16 cellular contexts compared by ENCODE assay signal in the genomic region with DNA sequence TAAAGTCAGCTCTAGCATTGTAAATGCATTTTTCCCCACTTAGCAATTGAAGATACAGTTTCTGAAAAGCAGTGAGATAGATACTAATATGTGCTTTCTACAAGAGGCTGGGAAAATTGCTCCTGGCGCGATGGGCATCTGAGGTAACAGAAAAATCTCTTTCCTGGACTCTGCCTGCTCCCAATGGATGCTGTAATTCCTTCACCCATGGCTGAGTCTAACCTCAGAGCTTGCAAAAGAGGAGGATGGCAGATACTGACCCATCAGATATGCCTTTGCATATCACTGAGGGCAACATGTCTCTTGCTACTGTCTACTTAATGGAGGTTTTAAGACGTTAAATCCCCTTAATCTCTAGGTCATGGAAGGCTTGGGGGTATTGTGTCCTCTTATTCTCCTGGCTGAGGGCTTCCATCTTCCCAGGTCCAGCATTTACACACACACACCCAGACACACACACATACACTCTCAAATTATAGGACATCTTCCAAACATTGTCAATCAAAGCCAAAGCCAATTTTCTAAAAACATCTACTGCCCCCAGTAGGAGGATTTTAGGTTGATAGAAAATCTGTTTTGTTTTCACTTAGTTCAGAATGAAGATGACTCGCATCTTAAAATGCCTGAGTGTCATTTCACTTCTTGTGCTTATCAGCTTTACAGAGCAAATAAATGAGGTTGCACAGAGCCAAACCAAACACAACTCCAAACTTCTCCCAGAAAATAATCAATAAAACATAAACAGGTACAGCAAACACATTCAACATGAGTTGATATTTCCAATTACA. TPM values are rescaled to one million over a fixed set of nuclear protein-coding genes. Genes with fewer than 3 reads are reported as not detected.
DNase-seq lines count a peak whose midpoint lies in the region; ATAC-seq, FAIRE-seq and TF ChIP-seq lines count a peak whose summit lies in the region.
"Had no signal": no experiment of that assay in that cellular context is flagged by ENCODE, and none has a peak within 500 bp of the region (broad histone marks: within the 10 kb centered on the region; RNA-seq: fewer than 3 reads in every experiment).

No MANE protein-coding gene starts in this region.

- no peaks in the 10 kb centered on the region for H3K9me3 Mint-ChIP-seq in activated T-cell treated with anti-CD3 and anti-CD28 coated beads, Interleukin-2, amount 50 U/mL, for 4 hours
- H3K9me3 Mint-ChIP-seq: activated naive CD4-positive, alpha-beta T cell treated with anti-CD3 and anti-CD28 coated beads, Interleukin-2, amount 10 ng/mL, durations not matched to agents 7 days and 5 days; T-cell had no signal

- H3K36me3 ChIP-seq in pancreas (no peaks in the 10 kb centered on the region), mucosa of descending colon (ENCODE audit: low read depth) (no peaks in the 10 kb centered on the region)
- H3K36me3 ChIP-seq: transverse colon had no signal

- H3K4me1 ChIP-seq in pancreas (peaks cover 0 to 14% (median 4%) of the 10 kb centered on the region in 3 donors), mucosa of descending colon (ENCODE audit: low read depth) (no peaks in the 10 kb centered on the region)
- H3K4me1 ChIP-seq: transverse colon had no signal

- POLR2A ChIA-PET in RWPE1 (lab: Yijun Ruan, JAX; ENCODE audit: low non-redundant PET), result no interaction called here

- TF ChIP-seq CTCF in NB4 (IDR thresholded peaks at IDR 0.05; ENCODE audit: low read depth, low read length) (no peak), pancreas (IDR thresholded peaks at IDR 0.05) (no peak), RWPE1 (conservative IDR thresholded peaks at IDR 0.05; ENCODE audit: low read depth) (no peak), mucosa of descending colon (IDR thresholded peaks at IDR 0.05) (no peak)

- TF ChIP-seq POLR2A in GM12891 (IDR thresholded peaks at IDR 0.05; ENCODE audit: low read depth, low read length) (no peak), NB4 (IDR thresholded peaks at IDR 0.05; ENCODE audit: extremely low read depth, insufficient read length) (no peak)

- H3K4me1 Mint-ChIP-seq in activated T-cell treated with anti-CD3 and anti-CD28 coated beads, Interleukin-2, amount 50 U/mL, for 4 hours (ENCODE audit: low read depth), result no peaks in the 10 kb centered on the region
- H3K4me1 Mint-ChIP-seq: activated naive CD4-positive, alpha-beta T cell treated with anti-CD3 and anti-CD28 coated beads, Interleukin-2, amount 10 ng/mL, durations not matched to agents 7 days and 5 days had no signal

- no peak overlapping the region for H3K4me3 Mint-ChIP-seq in activated T-cell treated with anti-CD3 and anti-CD28 coated beads, Interleukin-2, amount 50 U/mL, for 4 hours
- H3K4me3 Mint-ChIP-seq: activated naive CD4-positive, alpha-beta T cell treated with anti-CD3 and anti-CD28 coated beads, Interleukin-2, amount 10 ng/mL, durations not matched to agents 7 days and 5 days; T-cell had no signal

- H3K27ac ChIP-seq in pancreas (no peak overlapping the region), RWPE1 (no peak overlapping the region)
- H3K27ac ChIP-seq: transverse colon had no signal

- CTCF ChIA-PET in RWPE1 (lab: Yijun Ruan, JAX), result interaction anchor here (0.5 to 1.0 kb wide), 3 partner anchors 28 to 484 kb away, joined by 3 read pairs; no protein-coding TSS in a partner anchor

- ATAC-seq in pancreas (peak; percentile 20 to 87 (median 60)), mucosa of descending colon (no peak), GM19395 (IDR thresholded peaks at IDR 0.05; ENCODE audit: unreplicated experiment) (no peak)
- ATAC-seq in activated T-cell treated with anti-CD3 and anti-CD28 coated beads, Interleukin-2, amount 50 U/mL, for 4 hours, result no peak
- ATAC-seq: T-cell had no signal

- H3K4me3 ChIP-seq in NB4 (ENCODE audit: low read depth, low read length) (no peak overlapping the region), pancreas (no peak overlapping the region), mucosa of descending colon (no peak overlapping the region)
- H3K4me3 ChIP-seq: lung, transverse colon had no signal

- 40 to 46% methylated on average over 4 of the region's 4 CpGs for WGBS in pancreas, 2 donors

- intact Hi-C loops in pancreas (cut with DNase I) (no loop called here), mucosa of descending colon (cut with DNase I, micrococcal nuclease) (no loop called here)

- H3K9me3 ChIP-seq in pancreas (no peaks in the 10 kb centered on the region), mucosa of descending colon (no peaks in the 10 kb centered on the region)
- H3K9me3 ChIP-seq: transverse colon had no signal

- FAIRE-seq in GM12891 (lab: Jason Lieb, UNC) (peak; percentile 47), pancreas (lab: Jason Lieb, UNC) (no peak)
- FAIRE-seq: colon had no signal

- no peaks in the 10 kb centered on the region for H3K27me3 ChIP-seq in pancreas
- H3K27me3 ChIP-seq: transverse colon had no signal

- peaks cover 3% of the 10 kb centered on the region for H3K27me3 Mint-ChIP-seq in activated T-cell treated with anti-CD3 and anti-CD28 coated beads, Interleukin-2, amount 50 U/mL, for 4 hours (ENCODE audit: low read depth)

- H3K36me3 Mint-ChIP-seq in activated T-cell treated with anti-CD3 and anti-CD28 coated beads, Interleukin-2, amount 50 U/mL, for 4 hours (ENCODE audit: insufficient read depth), result no peaks in the 10 kb centered on the region
- H3K36me3 Mint-ChIP-seq: activated naive CD4-positive, alpha-beta T cell treated with anti-CD3 and anti-CD28 coated beads, Interleukin-2, amount 10 ng/mL, durations not matched to agents 7 days and 5 days; T-cell had no signal

- DNase-seq in GM12891 (ENCODE audit: insufficient read length, low spot score), result no peak
- DNase-seq in NB4 (ENCODE audit: low read depth), result peak; percentile 31
- peak; percentile 27 for DNase-seq in dermis blood vessel endothelial cell
- DNase-seq in pancreas, result no peak
- no peak for DNase-seq in RWPE1 (ENCODE audit: low spot score)
- no peak for DNase-seq in mucosa of descending colon
- DNase-seq in activated T-cell treated with anti-CD3 and anti-CD28 coated beads, Interleukin-2, amount 50 U/mL, for 4 hours, result no peak
- DNase-seq: activated CD4-positive, alpha-beta T cell treated with anti-CD3 and anti-CD28 coated beads, Interleukin-2, amount 50 U/mL, for 48 hours; activated naive CD4-positive, alpha-beta T cell treated with anti-CD3 and anti-CD28 coated beads, Interleukin-2, amount 10 ng/mL, durations not matched to agents 7 days and 5 days; KG1; NCI-H526 treated with DMSO at 0.1 percent for 48 hours; T-cell; transverse colon had no signal

TF ChIP-seq in GM12891, 5 proteins besides CTCF, POLR2A, EP300 and RAD21:
- TF ChIP-seq POU2F2 (IDR thresholded peaks at IDR 0.05; ENCODE audit: low read depth, low read length) (no peak), POLR2AphosphoS5 (IDR thresholded peaks at IDR 0.05; ENCODE audit: low read depth, low read length) (no peak)

RNA-seq across cellular contexts. Expression of a gene that starts 2.4 kb away (rescaled TPM):
- 0.04 TPM for polyA plus RNA-seq in GM12891 (2012; ENCODE audit: low read depth, missing spikeins)
- total RNA-seq in dermis blood vessel endothelial cell (1.9 TPM in 1 of 2 replicates, not detected in the other), pancreas (under 1 TPM in 1 of 6 donors, not detected in 5; 0.04 TPM), mucosa of descending colon (not detected)
- polyA plus RNA-seq in pancreas, result not detected
- not detected for total RNA-seq in activated T-cell treated with anti-CD3 and anti-CD28 coated beads, Interleukin-2, amount 50 U/mL, for 4 hours
- total RNA-seq: lung, T-cell, transverse colon had no signal

Comparison
In these comparisons a context has a peak if more than half of its experiments do, and no peak if none do; other contexts are left out.
1. DNase-seq: peak in NB4 (single experiment) and dermis blood vessel endothelial cell (single experiment); none in GM12891 (single experiment), pancreas (0 of 6), RWPE1 (single experiment), mucosa of descending colon (0 of 3) and activated T-cell treated with anti-CD3 and anti-CD28 coated beads, Interleukin-2, amount 50 U/mL, for 4 hours (single experiment).
2. ATAC-seq: peak in pancreas (4 of 4); none in mucosa of descending colon (single experiment), activated T-cell treated with anti-CD3 and anti-CD28 coated beads, Interleukin-2, amount 50 U/mL, for 4 hours (0 of 2) and GM19395 (single experiment).